8 cellular contexts compared by ENCODE assay signal in genomic region chr1:55021965-55022546, GRCh38. TPM values are rescaled to one million over a fixed set of nuclear protein-coding genes. Genes with fewer than 3 reads are reported as not detected.
DNase-seq lines count a peak whose midpoint lies in the region; ATAC-seq and TF ChIP-seq lines count a peak whose summit lies in the region.

No MANE protein-coding gene starts in this region.

- no peaks in the 10 kb centered on the region for H3K27me3 Mint-ChIP-seq in Caco-2 (ENCODE audit: insufficient read depth, unreplicated experiment)

- ATAC-seq in GM21717 (IDR thresholded peaks at IDR 0.05; ENCODE audit: unreplicated experiment) (peak; percentile 77), gastroesophageal sphincter (peak; percentile 98)

- intact Hi-C loops in Caco-2 (cut with micrococcal nuclease; ENCODE audit: unreplicated experiment), result loop anchor here (1.0 kb wide), 2 partner anchors 26 to 72 kb away; no protein-coding TSS in a partner anchor
- intact Hi-C loops in tibial artery (cut with DNase I; ENCODE audit: low total_unique reads), result no loop called here

- no peak for TF ChIP-seq EP300 in gastroesophageal sphincter (IDR thresholded peaks at IDR 0.05)

- H3K4me3 ChIP-seq in Caco-2 (ENCODE audit: low read depth, low read length) (no peak overlapping the region), Loucy (ENCODE audit: low read length, poor library complexity, severe bottlenecking) (no peak overlapping the region), gastroesophageal sphincter (no peak overlapping the region), osteoblast (ENCODE audit: insufficient read depth, low read length) (no peak overlapping the region), tibial artery (no peak overlapping the region)

- H3K27me3 ChIP-seq in Caco-2 (replicated peaks; ENCODE audit: control insufficient read depth, insufficient read depth, low read length), result no peaks in the 10 kb centered on the region
- no peaks in the 10 kb centered on the region for H3K27me3 ChIP-seq in Loucy (ENCODE audit: insufficient read depth, low read length, poor library complexity, severe bottlenecking)
- peaks cover 31% of the 10 kb centered on the region for H3K27me3 ChIP-seq in gastroesophageal sphincter
- H3K27me3 ChIP-seq in osteoblast (ENCODE audit: insufficient read depth, low read length), result peaks cover 4% of the 10 kb centered on the region
- H3K27me3 ChIP-seq in tibial artery, result peaks cover 0 to 16% of the 10 kb centered on the region in 2 donors

- H3K4me3 Mint-ChIP-seq in Caco-2 (ENCODE audit: unreplicated experiment), result no peak overlapping the region

- DNase-seq in Caco-2, result peak; percentile 84 to 88
- peak; percentile 96 for DNase-seq in RPMI8226
- DNase-seq in activated effector memory CD4-positive, alpha-beta T cell treated with anti-CD3 and anti-CD28 coated beads, Interleukin-2, amount 50 U/mL, for 16 hours, result peak; percentile 85
- DNase-seq in osteoblast (ENCODE audit: insufficient read length, low spot score, missing footprints), result peak; percentile 97
- peak; percentile 55 to 80 for DNase-seq in tibial artery

- H3K9ac ChIP-seq in Loucy (ENCODE audit: low read depth, low read length, poor library complexity, severe bottlenecking), result peak overlapping the region; percentile 36

- H3K4me2 ChIP-seq in Loucy (ENCODE audit: low read depth, low read length, poor library complexity, severe bottlenecking) (no peak overlapping the region), osteoblast (ENCODE audit: insufficient read depth, low read length) (no peak overlapping the region)

- POLR2A ChIA-PET in Caco-2 (lab: Charles Lee), result interaction anchor here (1.0 to 1.1 kb wide), 3 partner anchors 17 to 82 kb away, joined by 3 to 4 read pairs (median 3); no protein-coding TSS in a partner anchor

- H3K27ac ChIP-seq in gastroesophageal sphincter (no peak overlapping the region), osteoblast (ENCODE audit: low read depth, low read length) (no peak overlapping the region), tibial artery (no peak overlapping the region)

- 31 to 37% methylated on average over 6 to 9 of the region's 15 CpGs for WGBS in gastroesophageal sphincter (ENCODE audit: low coverage in 1 of 2), 2 donors

- peaks cover 7% of the 10 kb centered on the region for H3K4me1 ChIP-seq in Caco-2
- H3K4me1 ChIP-seq in Loucy (ENCODE audit: insufficient read depth, low read length, poor library complexity, severe bottlenecking), result no peaks in the 10 kb centered on the region
- H3K4me1 ChIP-seq in gastroesophageal sphincter, result no peaks in the 10 kb centered on the region
- no peaks in the 10 kb centered on the region for H3K4me1 ChIP-seq in osteoblast (ENCODE audit: insufficient read depth, low read length)
- peaks cover 0 to 5% (median 0%) of the 10 kb centered on the region in 4 donors for H3K4me1 ChIP-seq in tibial artery

- no peaks in the 10 kb centered on the region for H3K36me3 ChIP-seq in Caco-2 (ENCODE audit: control insufficient read depth, insufficient read depth, low read length)
- H3K36me3 ChIP-seq in Loucy (ENCODE audit: insufficient read depth, low read length), result no peaks in the 10 kb centered on the region
- H3K36me3 ChIP-seq in gastroesophageal sphincter, result no peaks in the 10 kb centered on the region
- H3K36me3 ChIP-seq in osteoblast (ENCODE audit: insufficient read depth, low read length), result no peaks in the 10 kb centered on the region
- no peaks in the 10 kb centered on the region for H3K36me3 ChIP-seq in tibial artery

- no peaks in the 10 kb centered on the region for H3F3A ChIP-seq in Loucy (ENCODE audit: low read depth)

- peak overlapping the region; percentile 34 for H3K27ac Mint-ChIP-seq in Caco-2 (ENCODE audit: unreplicated experiment)

- H3K36me3 Mint-ChIP-seq in Caco-2 (ENCODE audit: insufficient read depth, unreplicated experiment), result no peaks in the 10 kb centered on the region

- no peaks in the 10 kb centered on the region for H3K9me3 ChIP-seq in Caco-2
- H3K9me3 ChIP-seq in Loucy (ENCODE audit: insufficient read depth, low read depth, low read length), result no peaks in the 10 kb centered on the region
- no peaks in the 10 kb centered on the region for H3K9me3 ChIP-seq in gastroesophageal sphincter
- no peaks in the 10 kb centered on the region for H3K9me3 ChIP-seq in osteoblast (ENCODE audit: low read depth, low read length)
- no peaks in the 10 kb centered on the region for H3K9me3 ChIP-seq in tibial artery

- CTCF ChIA-PET in Caco-2 (lab: Charles Lee), result interaction anchor here (0.6 to 1.9 kb wide), 24 partner anchors 10 to 221 kb away, joined by 3 to 37 read pairs (median 4); partner anchors contain the start of genes DHCR24 and TTC22

- no TSS peak for BruUV-seq in Caco-2 (replicated peaks; lab: Mats Ljungman, UMichigan)

- H3K79me2 ChIP-seq in Loucy (ENCODE audit: insufficient read depth, low read length), result no peaks in the 10 kb centered on the region
- H3K79me2 ChIP-seq in osteoblast (ENCODE audit: insufficient read depth, low read length), result no peaks in the 10 kb centered on the region

- no peaks in the 10 kb centered on the region for H3K9me3 Mint-ChIP-seq in Caco-2 (ENCODE audit: unreplicated experiment)

- H2AFZ ChIP-seq in Loucy (ENCODE audit: low read length) (peak overlapping the region; percentile 71), osteoblast (ENCODE audit: low read length) (peak overlapping the region; percentile 91)

- TF ChIP-seq CTCF in Caco-2 (IDR thresholded peaks at IDR 0.05; ENCODE audit: insufficient read depth in 1 of 2, low read depth in 1 of 2, low read length in 1 of 2, severe bottlenecking in 1 of 2, unreplicated experiment in 1 of 2), result peak; percentile 76 to 80
- peak; percentile 92 for TF ChIP-seq CTCF in Loucy (conservative IDR thresholded peaks at IDR 0.05; ENCODE audit: low read length)
- TF ChIP-seq CTCF in gastroesophageal sphincter (IDR thresholded peaks at IDR 0.05), result peak in 3 of 4 experiments; percentile 63 to 81 (median 72)
- peak; percentile 97 for TF ChIP-seq CTCF in osteoblast (IDR thresholded peaks at IDR 0.05; ENCODE audit: extremely low read depth, low read depth, low read length)
- peak; percentile 72 for TF ChIP-seq CTCF in tibial artery (IDR thresholded peaks at IDR 0.05)

- H4K20me1 ChIP-seq in Loucy (ENCODE audit: insufficient read depth, low read length, poor library complexity, severe bottlenecking), result no peaks in the 10 kb centered on the region
- H4K20me1 ChIP-seq in osteoblast (ENCODE audit: insufficient read depth, low read length), result no peaks in the 10 kb centered on the region

- no peak for TF ChIP-seq POLR2A in gastroesophageal sphincter (IDR thresholded peaks at IDR 0.05)

- H3K4me1 Mint-ChIP-seq in Caco-2 (ENCODE audit: low read depth, unreplicated experiment), result peaks cover 29% of the 10 kb centered on the region

- no peaks in the 10 kb centered on the region for H3K9me2 ChIP-seq in Loucy (replicated peaks; ENCODE audit: low read depth, low read length)

RNA-seq across cellular contexts. Expression of gene PCSK9, which starts 17.3 kb away (rescaled TPM):
- total RNA-seq in Caco-2 (2022) (29.4 and 31.2 TPM in 2 replicates), gastroesophageal sphincter (under 1 TPM in 3 of 4 donors, not detected in 1; 0.13 to 0.64 (median 0.23) TPM), osteoblast (3.5 and 6.5 TPM in 2 replicates)

RNA-seq across cellular contexts. Expression of gene BSND, which starts 23.3 kb away (rescaled TPM):
- total RNA-seq in Caco-2 (2022), result not detected in 2 replicates
- not detected for total RNA-seq in gastroesophageal sphincter
- not detected in 2 replicates for total RNA-seq in osteoblast

RNA-seq across cellular contexts. Expression of gene TMEM61, which starts 41.6 kb away (rescaled TPM):
- total RNA-seq in Caco-2 (2022) (0.30 TPM in 1 of 2 replicates, not detected in the other), gastroesophageal sphincter (1 to 10 TPM in 3 of 4 donors, not detected in 1; 1.5 to 2.5 (median 1.5) TPM), osteoblast (not detected in 2 replicates)
